ENCODE assay signal across 1 cellular context in genomic region chr10:124465003-124465776, GRCh38.
TF ChIP-seq lines count a peak whose summit lies in the region.

No MANE protein-coding gene starts in this region.

TF ChIP-seq in IMR-90, 13 proteins besides CTCF, POLR2A, EP300 and RAD21:
- TF ChIP-seq CHD1 (IDR thresholded peaks at IDR 0.05; ENCODE audit: low read depth, low read length) (no peak), CEBPB (IDR thresholded peaks at IDR 0.05; ENCODE audit: low read depth, low read length) (no peak), ELK1 (IDR thresholded peaks at IDR 0.05; ENCODE audit: borderline replicate concordance, low read depth, low read length) (no peak), NFE2L2 (IDR thresholded peaks at IDR 0.05; ENCODE audit: low read depth, low read length) (no peak), SMC3 (IDR thresholded peaks at IDR 0.05; ENCODE audit: low read depth, low read length) (no peak), MXI1 (IDR thresholded peaks at IDR 0.05; ENCODE audit: borderline replicate concordance, low read depth, low read length) (no peak), BHLHE40 (IDR thresholded peaks at IDR 0.05; ENCODE audit: low read depth, low read length) (no peak), USF2 (IDR thresholded peaks at IDR 0.05; ENCODE audit: low read depth, low read length) (no peak), RFX5 (IDR thresholded peaks at IDR 0.05; ENCODE audit: low read depth, low read length) (no peak), FOS (IDR thresholded peaks at IDR 0.05; ENCODE audit: low read depth, low read length) (no peak), MAFK (IDR thresholded peaks at IDR 0.05; ENCODE audit: low read depth, low read length) (no peak), MAZ (IDR thresholded peaks at IDR 0.05; ENCODE audit: borderline replicate concordance, low read depth, low read length) (no peak), RCOR1 (IDR thresholded peaks at IDR 0.05; ENCODE audit: insufficient replicate concordance, low read length) (no peak)
